Comparison of ENCODE assay signal across 8 cellular contexts in the genomic region with DNA sequence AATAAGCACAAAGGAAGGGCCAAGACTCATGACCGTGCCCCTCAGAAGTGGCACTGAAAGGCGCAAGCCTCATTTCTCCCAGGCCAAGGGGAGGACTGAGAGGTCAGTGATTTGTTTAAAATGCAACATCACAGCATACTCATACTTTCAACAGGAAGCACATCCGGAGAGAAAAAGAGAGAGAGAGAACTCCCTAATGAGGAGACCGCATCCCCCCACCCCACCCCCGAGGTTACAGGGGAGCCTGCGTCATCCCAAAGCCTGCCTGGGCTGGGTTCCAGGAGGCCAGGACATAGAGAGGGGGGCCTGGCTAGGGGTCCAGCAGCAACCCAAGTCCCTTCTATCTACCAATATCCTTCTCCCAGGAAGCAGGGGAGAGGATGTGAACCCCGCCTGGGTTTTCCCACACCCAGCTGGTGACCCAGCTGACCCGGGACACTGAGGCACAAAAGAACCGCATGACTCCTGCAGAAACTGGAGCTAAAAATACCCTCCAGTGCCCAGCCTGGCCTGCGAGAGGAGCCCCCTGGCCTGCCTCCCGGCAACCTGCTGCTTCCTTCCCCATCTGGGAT. TPM values are rescaled to one million over a fixed set of nuclear protein-coding genes. Genes with fewer than 3 reads are reported as not detected.
DNase-seq lines count a peak whose midpoint lies in the region; ATAC-seq, FAIRE-seq and TF ChIP-seq lines count a peak whose summit lies in the region.

No MANE protein-coding gene starts in this region.

- H2AFZ ChIP-seq in astrocyte (ENCODE audit: low read depth, low read length), result no peak overlapping the region

- peak overlapping the region; percentile 97 for H3K4me3 Mint-ChIP-seq in astrocyte (ENCODE audit: unreplicated experiment)

- H3K4me3 ChIP-seq in astrocyte (ENCODE audit: insufficient read depth, low read depth, low read length), result peak overlapping the region; percentile 89

- H3K27ac ChIP-seq in astrocyte (ENCODE audit: low read depth, low read length), result peak overlapping the region; percentile 91

- peaks cover 10% of the 10 kb centered on the region for H3K36me3 Mint-ChIP-seq in astrocyte (ENCODE audit: low read depth, unreplicated experiment)

- H3K36me3 ChIP-seq in astrocyte (ENCODE audit: insufficient read depth, low read length), result peaks cover 12% of the 10 kb centered on the region

- no peaks in the 10 kb centered on the region for H3K27me3 Mint-ChIP-seq in astrocyte (ENCODE audit: low read depth, unreplicated experiment)

- no peaks in the 10 kb centered on the region for H3K9me3 Mint-ChIP-seq in astrocyte (ENCODE audit: unreplicated experiment)

- H3K27ac Mint-ChIP-seq in astrocyte (ENCODE audit: unreplicated experiment), result peak overlapping the region; percentile 68

- no peak for TF ChIP-seq CTCF in astrocyte (IDR thresholded peaks at IDR 0.05; ENCODE audit: insufficient read depth, low read depth, low read length)

- peaks cover 85% of the 10 kb centered on the region for H3K79me2 ChIP-seq in astrocyte (ENCODE audit: insufficient read depth, low read length)

- DNase-seq in activated CD4-positive, alpha-beta T cell treated with anti-CD3 and anti-CD28 coated beads, Interleukin-2, amount 50 U/mL, for 48 hours, result peak; percentile 26 to 27
- no peak for DNase-seq in activated CD4-positive, alpha-beta T cell treated with anti-CD3 and anti-CD28 coated beads for 1 hour
- DNase-seq in astrocyte (ENCODE audit: low read depth) (peak; percentile 93), iris pigment epithelial cell (ENCODE audit: low read depth) (peak; percentile 94), stromal cell of bone marrow (ENCODE audit: low read depth) (peak; percentile 68), NCI-H1048 (lab: John Stamatoyannopoulos, UW) (no peak), NCI-H1930 (lab: John Stamatoyannopoulos, UW) (no peak)

- no peak for ATAC-seq in GM21786 (IDR thresholded peaks at IDR 0.05; ENCODE audit: unreplicated experiment)

- H3K4me1 ChIP-seq in astrocyte (ENCODE audit: insufficient read depth, low read length), result peaks cover 71% of the 10 kb centered on the region

- no peak for FAIRE-seq in astrocyte (lab: Jason Lieb, UNC)

- H3K9me3 ChIP-seq in astrocyte (ENCODE audit: insufficient read depth, low read depth, low read length), result no peaks in the 10 kb centered on the region

- peak overlapping the region; percentile 96 for H3K4me2 ChIP-seq in astrocyte (ENCODE audit: low read length)

- H3K4me1 Mint-ChIP-seq in astrocyte (ENCODE audit: low read depth, unreplicated experiment), result peaks cover 58% of the 10 kb centered on the region

- H4K20me1 ChIP-seq in astrocyte (ENCODE audit: insufficient read depth, low read length), result peaks cover 80% of the 10 kb centered on the region

- peak overlapping the region; percentile 100 for H3K9ac ChIP-seq in astrocyte (ENCODE audit: low read length)

- no peaks in the 10 kb centered on the region for H3K27me3 ChIP-seq in astrocyte (ENCODE audit: insufficient read depth, low read length)

RNA-seq across cellular contexts. Expression of gene CSNK1E, which starts 3.8 kb away (rescaled TPM):
- total RNA-seq in astrocyte, result 157 and 171 TPM in 2 replicates

RNA-seq across cellular contexts. Expression of gene TMEM184B, which starts 40.7 kb away (rescaled TPM):
- total RNA-seq in astrocyte, result 109 and 114 TPM in 2 replicates

Comparison
In these comparisons a context has a peak if more than half of its experiments do, and no peak if none do; other contexts are left out.
1. DNase-seq: peak in activated CD4-positive, alpha-beta T cell treated with anti-CD3 and anti-CD28 coated beads, Interleukin-2, amount 50 U/mL, for 48 hours (2 of 2), astrocyte (single experiment), iris pigment epithelial cell (single experiment) and stromal cell of bone marrow (single experiment); none in activated CD4-positive, alpha-beta T cell treated with anti-CD3 and anti-CD28 coated beads for 1 hour (single experiment), NCI-H1048 (single experiment) and NCI-H1930 (0 of 2).